In the genomic region with DNA sequence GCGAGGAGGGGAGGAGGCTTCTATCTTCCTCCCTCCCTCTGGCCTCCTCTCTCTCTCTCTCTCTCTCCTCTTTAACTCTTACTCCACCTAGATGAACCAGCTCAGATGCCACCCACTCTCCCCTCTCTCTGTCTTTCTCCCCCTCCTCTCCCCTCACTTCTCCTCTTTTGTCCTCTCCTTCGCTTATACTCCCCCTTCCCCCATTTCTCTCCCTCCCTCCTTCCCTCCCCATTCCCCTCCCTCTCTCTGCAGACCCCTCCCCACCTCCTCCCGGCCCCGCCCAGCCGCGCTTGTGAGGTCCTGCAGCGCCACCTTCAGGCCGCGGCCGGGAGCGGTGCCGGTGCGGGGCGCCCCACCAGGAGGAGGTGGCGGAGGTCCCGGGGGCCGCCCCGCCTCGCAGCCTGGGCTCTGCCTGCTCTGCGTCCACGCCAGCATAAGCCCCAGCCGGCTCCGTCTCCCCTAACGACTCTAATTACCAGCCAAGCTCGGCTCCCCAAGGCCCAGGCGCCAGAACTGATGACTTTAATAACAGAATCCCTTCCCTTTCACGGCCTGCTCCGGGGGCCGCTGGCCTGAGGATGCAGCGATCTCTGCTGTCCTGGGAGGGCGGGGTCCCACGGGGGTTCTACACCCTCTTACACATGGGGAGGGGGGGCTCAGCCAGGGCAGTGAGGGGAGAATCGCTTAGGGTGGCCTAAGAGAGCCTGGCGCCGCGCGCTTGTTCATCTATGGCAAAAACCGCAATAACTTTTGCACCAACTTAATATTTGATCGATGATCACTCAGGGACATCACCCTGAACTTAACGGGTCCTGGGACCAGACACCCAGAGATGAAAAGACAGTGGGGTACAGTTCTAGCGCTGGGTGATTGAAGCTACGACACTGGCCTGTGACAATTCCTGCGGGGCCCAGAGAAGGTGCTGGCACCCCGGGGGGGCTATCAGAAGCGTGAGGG, we compare ENCODE assay signal across 10 cellular contexts.
A peak's percentile ranks its signal among the peaks of the same experiment; 100 is the strongest.
DNase-seq lines count a peak whose midpoint lies in the region; ATAC-seq, FAIRE-seq and TF ChIP-seq lines count a peak whose summit lies in the region.
"Had no signal": no experiment of that assay in that cellular context is flagged by ENCODE, and none has a peak within 500 bp of the region (broad histone marks: within the 10 kb centered on the region; RNA-seq: fewer than 3 reads in every experiment).

No MANE protein-coding gene starts in this region.

- no peaks in the 10 kb centered on the region for H3K79me2 ChIP-seq in OCI-LY3 (ENCODE audit: low read length)
- no peaks in the 10 kb centered on the region for H3K79me2 ChIP-seq in HepG2 (ENCODE audit: insufficient read depth, low read length)

- ATAC-seq in HepG2 (peak; percentile 75), GM21423 (IDR thresholded peaks at IDR 0.05; ENCODE audit: unreplicated experiment) (no peak), GM21515 (IDR thresholded peaks at IDR 0.05; ENCODE audit: unreplicated experiment) (no peak)
- ATAC-seq in stimulated activated naive CD8-positive, alpha-beta T cell treated with anti-CD3 and anti-CD28 coated beads, Interleukin-15, Interleukin-2, amounts not matched to agents 100 U/mL and 50 U/mL, for 24 hours, result no peak

- no peaks in the 10 kb centered on the region for H4K20me1 ChIP-seq in OCI-LY3 (ENCODE audit: insufficient read depth, low read length)
- H4K20me1 ChIP-seq in HepG2 (ENCODE audit: insufficient read depth, low read length), result no peaks in the 10 kb centered on the region

- no TSS peak for BruUV-seq in HepG2 (replicated peaks; lab: Mats Ljungman, UMichigan)

- no peaks in the 10 kb centered on the region for H3K9me3 Mint-ChIP-seq in chondrocyte (ENCODE audit: low read depth)

- in situ Hi-C loops in HepG2 (cut with HindIII; ENCODE audit: extremely low pct_ligation_motif_present, low pct_unique_long_range_greater_than_20kb), result loop anchor here (10.0 to 25.0 kb wide), 2 partner anchors 291 to 699 kb away; no protein-coding TSS in a partner anchor

- no peak overlapping the region for H3K27ac Mint-ChIP-seq in chondrocyte (ENCODE audit: unreplicated experiment)

- H3K9ac ChIP-seq in OCI-LY3 (ENCODE audit: low read length) (no peak overlapping the region), HepG2 (ENCODE audit: insufficient read depth, low read depth, low read length) (no peak overlapping the region)

- peaks cover 2% of the 10 kb centered on the region for H3K27me3 Mint-ChIP-seq in chondrocyte (ENCODE audit: low read depth)

- H3K4me3 Mint-ChIP-seq in chondrocyte (ENCODE audit: unreplicated experiment), result peak overlapping the region; percentile 25

- H2AFZ ChIP-seq in OCI-LY3 (ENCODE audit: low read depth, low read length) (no peak overlapping the region), HepG2 (ENCODE audit: low read length) (no peak overlapping the region)

- H3K36me3 Mint-ChIP-seq in chondrocyte (ENCODE audit: low read depth), result no peaks in the 10 kb centered on the region

- TF ChIP-seq CTCF in OCI-LY3 (IDR thresholded peaks at IDR 0.05; ENCODE audit: low read depth, low read length), result peak; percentile 25
- TF ChIP-seq CTCF in chondrocyte (IDR thresholded peaks at IDR 0.05), result peak; percentile 91
- TF ChIP-seq CTCF in HepG2 (CRISPR knock-in tag; IDR thresholded peaks at IDR 0.05), result peak; percentile 66

- TF ChIP-seq EP300 in HepG2 (IDR thresholded peaks at IDR 0.05; ENCODE audit: low read depth in 2 of 2, low read length in 2 of 2) (no peak), HepG2 (CRISPR knock-in tag; IDR thresholded peaks at IDR 0.05; ENCODE audit: borderline replicate concordance) (no peak)

- H3K27me3 ChIP-seq in OCI-LY3 (ENCODE audit: low read depth, low read length), result 0 out of 2 replicates have a peak, but pooled peaks cover 3% of the 10 kb centered on the region
- peaks cover 2 to 14% of the 10 kb centered on the region in 2 experiments; a peak in 2 of 5 replicates for H3K27me3 ChIP-seq in HepG2 (ENCODE audit: control insufficient read depth in 1 of 2, insufficient read depth in 2 of 2, low read length in 2 of 2)

- FAIRE-seq in HepG2 (lab: Jason Lieb, UNC), result no peak
- FAIRE-seq: A204.1 had no signal

- intact Hi-C loops in HepG2 (cut with micrococcal nuclease; ENCODE audit: unreplicated experiment), result no loop called here

- peak; percentile 82 for DNase-seq in DMS 273 (lab: John Stamatoyannopoulos, UW; ENCODE audit: unreplicated experiment)
- DNase-seq in DMS 273 treated with DMSO at 0.1 percent for 48 hours (lab: John Stamatoyannopoulos, UW), result no peak
- DNase-seq in chondrocyte (ENCODE audit: low spot score), result no peak
- peak; percentile 8 for DNase-seq in HepG2 (ENCODE audit: low spot score)
- peak; percentile 69 for DNase-seq in stimulated activated naive CD8-positive, alpha-beta T cell treated with anti-CD3 and anti-CD28 coated beads, Interleukin-15, Interleukin-2, amounts not matched to agents 100 U/mL and 50 U/mL, for 24 hours

- peak; percentile 54; the same call in 1 of the 2 replicates for TF ChIP-seq RAD21 in HepG2 (CRISPR knock-in tag; IDR thresholded peaks at IDR 0.05)

- H3K4me2 ChIP-seq in OCI-LY3 (ENCODE audit: low read length), result no peak overlapping the region
- no peak overlapping the region for H3K4me2 ChIP-seq in HepG2 (ENCODE audit: low read depth, low read length)

- TF ChIP-seq POLR2A in HepG2 (IDR thresholded peaks at IDR 0.05; ENCODE audit: insufficient read depth in 1 of 2, low read depth in 2 of 2, low read length in 2 of 2), result no peak

- H3K9me3 ChIP-seq in OCI-LY3 (ENCODE audit: insufficient read depth, low read length) (no peaks in the 10 kb centered on the region), HepG2 (ENCODE audit: low read length) (peaks cover 2% of the 10 kb centered on the region; the same call in 1 of the 2 replicates)

- POLR2A ChIA-PET in HepG2 (lab: Yijun Ruan, JAX), result no interaction called here

- H3K4me1 Mint-ChIP-seq in chondrocyte (ENCODE audit: low read depth), result peaks cover 59% of the 10 kb centered on the region

- H3K27ac ChIP-seq in OCI-LY3 (ENCODE audit: low read length), result no peak overlapping the region
- H3K27ac ChIP-seq in HepG2 (ENCODE audit: extremely low read length, insufficient read depth, low read length), result no peak overlapping the region

- CTCF ChIA-PET in HepG2 (lab: Yijun Ruan, JAX; ENCODE audit: low intra/inter-chr PET ratio, low total read pairs), result interaction anchor here (1.9 kb wide), 1 partner anchor 293 kb away, joined by 6 read pairs; no protein-coding TSS in a partner anchor

- H3K4me1 ChIP-seq in OCI-LY3 (ENCODE audit: low read length), result no peaks in the 10 kb centered on the region
- H3K4me1 ChIP-seq in HepG2 (ENCODE audit: insufficient read depth, low read length), result peaks cover 13% of the 10 kb centered on the region

- H3K36me3 ChIP-seq in OCI-LY3 (replicated peaks; ENCODE audit: low read depth, low read length) (no peaks in the 10 kb centered on the region), HepG2 (replicated peaks in 1 of 2; ENCODE audit: control insufficient read depth in 1 of 2, insufficient read depth in 2 of 2, low read length in 2 of 2) (no peaks in the 10 kb centered on the region)

- H3K4me3 ChIP-seq in OCI-LY3 (ENCODE audit: low read length) (no peak overlapping the region), HepG2 (replicated peaks in 1 of 3; ENCODE audit: insufficient read depth in 1 of 3, low read depth in 2 of 3, low read length in 3 of 3) (no peak overlapping the region)
- H3K4me3 ChIP-seq: skin epidermis had no signal

- WGBS in HepG2 (ENCODE audit: low lambda C conversion rate), result 26% methylated on average over 38 of the region's 45 CpGs

TF ChIP-seq in HepG2, 621 proteins besides CTCF, POLR2A, EP300 and RAD21 (continues in another document):
- no peak for TF ChIP-seq MAF1 (CRISPR knock-in tag; IDR thresholded peaks at IDR 0.05; ENCODE audit: borderline replicate concordance)
- TF ChIP-seq, protein P1, sequence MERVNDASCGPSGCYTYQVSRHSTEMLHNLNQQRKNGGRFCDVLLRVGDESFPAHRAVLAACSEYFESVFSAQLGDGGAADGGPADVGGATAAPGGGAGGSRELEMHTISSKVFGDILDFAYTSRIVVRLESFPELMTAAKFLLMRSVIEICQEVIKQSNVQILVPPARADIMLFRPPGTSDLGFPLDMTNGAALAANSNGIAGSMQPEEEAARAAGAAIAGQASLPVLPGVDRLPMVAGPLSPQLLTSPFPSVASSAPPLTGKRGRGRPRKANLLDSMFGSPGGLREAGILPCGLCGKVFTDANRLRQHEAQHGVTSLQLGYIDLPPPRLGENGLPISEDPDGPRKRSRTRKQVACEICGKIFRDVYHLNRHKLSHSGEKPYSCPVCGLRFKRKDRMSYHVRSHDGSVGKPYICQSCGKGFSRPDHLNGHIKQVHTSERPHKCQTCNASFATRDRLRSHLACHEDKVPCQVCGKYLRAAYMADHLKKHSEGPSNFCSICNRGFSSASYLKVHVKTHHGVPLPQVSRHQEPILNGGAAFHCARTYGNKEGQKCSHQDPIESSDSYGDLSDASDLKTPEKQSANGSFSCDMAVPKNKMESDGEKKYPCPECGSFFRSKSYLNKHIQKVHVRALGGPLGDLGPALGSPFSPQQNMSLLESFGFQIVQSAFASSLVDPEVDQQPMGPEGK (CRISPR knock-in tag; IDR thresholded peaks at IDR 0.05), result 0 out of 2 replicates have a peak, but pooled peaks have one; percentile 21
- TF ChIP-seq PCBP2 (optimal IDR thresholded peaks at IDR 0.05; ENCODE audit: low read depth, low read length, poor library complexity, severe bottlenecking), result peak; percentile 24
- TF ChIP-seq STAG1 (CRISPR knock-in tag; IDR thresholded peaks at IDR 0.05), result peak; percentile 46
- TF ChIP-seq ZNF780A (CRISPR knock-in tag; IDR thresholded peaks at IDR 0.05), result no peak
- no peak for TF ChIP-seq SP1 (IDR thresholded peaks at IDR 0.05)
- TF ChIP-seq SP1 (CRISPR knock-in tag; IDR thresholded peaks at IDR 0.05), result peak; percentile 45; the same call in 1 of the 2 replicates
- no peak for TF ChIP-seq ATM (IDR thresholded peaks at IDR 0.05; ENCODE audit: borderline replicate concordance)
- peak; percentile 94 for TF ChIP-seq HNRNPK (IDR thresholded peaks at IDR 0.05; ENCODE audit: low read depth, low read length, poor library complexity, severe bottlenecking)
- no peak for TF ChIP-seq ZNF326 (CRISPR knock-in tag; IDR thresholded peaks at IDR 0.05; ENCODE audit: borderline replicate concordance)
- no peak for TF ChIP-seq ZNF329 (CRISPR knock-in tag; IDR thresholded peaks at IDR 0.05; ENCODE audit: low read depth)

Comparison
In these comparisons a context has a peak if more than half of its experiments do, and no peak if none do; other contexts are left out.
1. DNase-seq: peak in DMS 273 (single experiment), HepG2 (single experiment) and stimulated activated naive CD8-positive, alpha-beta T cell treated with anti-CD3 and anti-CD28 coated beads, Interleukin-15, Interleukin-2, amounts not matched to agents 100 U/mL and 50 U/mL, for 24 hours (single experiment); none in DMS 273 treated with DMSO at 0.1 percent for 48 hours (single experiment) and chondrocyte (single experiment).
2. CTCF ChIP-seq: peak in every context shown above with its lines; median percentile 91 in chondrocyte; 66 in HepG2; 25 in OCI-LY3.